In the genomic region with DNA sequence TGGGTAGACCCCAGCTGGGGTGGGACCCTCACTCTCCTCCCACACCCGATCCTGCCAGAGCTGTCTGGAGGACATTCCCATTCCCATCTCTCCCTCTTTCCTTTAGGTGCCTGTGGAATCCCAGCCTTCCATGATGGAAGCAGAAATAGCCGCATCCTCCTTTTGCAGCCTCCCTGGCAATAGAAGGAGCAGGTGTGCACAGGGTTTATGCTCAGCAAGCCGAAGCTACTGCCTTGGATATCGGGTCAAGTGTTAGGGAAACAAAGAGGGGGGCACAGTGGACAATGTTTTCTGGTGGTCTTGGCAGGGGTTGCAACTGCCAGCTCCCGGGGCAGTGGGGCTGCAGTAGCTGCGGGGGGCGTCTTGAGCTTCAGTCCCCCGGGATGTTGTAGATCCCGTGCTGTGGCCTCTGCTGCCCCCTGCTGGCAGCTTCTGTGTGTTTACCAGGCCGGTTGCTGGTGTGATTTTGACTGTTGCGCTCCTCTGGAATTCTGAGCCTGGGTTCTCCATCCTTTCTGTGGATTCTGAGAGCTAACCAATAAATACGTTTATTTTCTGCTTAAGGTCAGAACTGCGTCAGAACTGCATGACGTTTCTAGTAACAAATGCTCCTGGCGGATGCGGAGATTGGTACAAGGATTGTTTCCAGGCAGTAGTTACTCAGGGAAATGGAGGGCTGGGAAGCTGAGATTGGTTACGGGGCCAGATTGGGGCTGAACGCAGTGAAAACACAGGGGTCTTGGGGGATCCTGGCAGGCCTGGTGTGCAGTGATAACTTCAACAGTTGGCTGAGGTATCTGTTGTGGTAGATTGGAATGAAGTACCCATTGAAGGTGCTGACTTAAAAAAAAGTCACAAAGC, we compare ENCODE assay signal across 8 cellular contexts. TPM values are rescaled to one million over a fixed set of nuclear protein-coding genes. Genes with fewer than 3 reads are reported as not detected.
A peak's percentile ranks its signal among the peaks of the same experiment; 100 is the strongest.
DNase-seq lines count a peak whose midpoint lies in the region; ATAC-seq and TF ChIP-seq lines count a peak whose summit lies in the region.
"Not testable (repeated sequence)": the region's sequence is repeated elsewhere in the genome, so short reads cannot be mapped to it uniquely, and the experiment has no call there.

No MANE protein-coding gene starts in this region.

- peak; percentile 65 for ATAC-seq in left lobe of liver

- not testable (repeated sequence) for H3K27me3 ChIP-seq in MG63, vagina

- H3K36me3 ChIP-seq in MG63, vagina: not testable (repeated sequence)

- not testable (repeated sequence) for TF ChIP-seq POLR2A in vagina (IDR thresholded peaks at IDR 0.05)

- POLR2A ChIA-PET in RWPE1 (lab: Yijun Ruan, JAX; ENCODE audit: low non-redundant PET): not testable (repeated sequence)

- intact Hi-C loops in vagina (cut with DNase I): not testable (repeated sequence)

- not testable (repeated sequence) for H3K9me3 ChIP-seq in MG63, vagina

- not testable (repeated sequence) for H3K4me1 ChIP-seq in vagina

- CTCF ChIA-PET in RWPE1 (lab: Yijun Ruan, JAX): interaction anchor here (0.5 to 0.9 kb wide), 6 partner anchors 37 to 1314 kb away, joined by 3 to 7 read pairs (median 3); partner anchors contain the start of gene AZGP1

- TF ChIP-seq CTCF in GM10266 (IDR thresholded peaks at IDR 0.05; ENCODE audit: control insufficient read depth, insufficient read depth, low read depth, missing control alignments) (peak; percentile 63), RWPE1 (conservative IDR thresholded peaks at IDR 0.05; ENCODE audit: low read depth) (peak; percentile 94), vagina (IDR thresholded peaks at IDR 0.05) (peak in 2 of 3 experiments; percentile 22 to 59)

- DNase-seq in GM10266 (ENCODE audit: extremely low spot score); RWPE1 (ENCODE audit: low spot score); vagina (ENCODE audit: extremely low spot score in 2 of 2): not testable (repeated sequence)
- DNase-seq in MG63 (peak; percentile 12), activated T-cell treated with anti-CD3 and anti-CD28 coated beads for 24 hours (ENCODE audit: low read depth) (peak; percentile 41), dermis blood vessel endothelial cell (peak; percentile 54), left lobe of liver (ENCODE audit: low spot score) (peak; percentile 75)
- DNase-seq in stimulated activated CD4-positive, alpha-beta T cell treated with anti-CD3 and anti-CD28 coated beads, Interleukin-12 subunit alpha, Interleukin-12 subunit beta, amount 100 ng/mL, for 48 hours (ENCODE audit: low read depth in 2 of 3, low spot score in 1 of 3): peak; percentile 35 to 57 (median 39)

- not testable (repeated sequence) for H3K27ac ChIP-seq in RWPE1, vagina

- H3K4me3 ChIP-seq in MG63, vagina: not testable (repeated sequence)

RNA-seq across cellular contexts. Expression of gene IFT22, which starts 31.2 kb away (rescaled TPM):
- total RNA-seq in MG63 (2014; rRNA removed; shearing (Covaris generic); ENCODE audit: low replicate concordance): 15.6 and 21.1 TPM in 2 replicates
- total RNA-seq in dermis blood vessel endothelial cell (13.0 and 15.8 TPM in 2 replicates), left lobe of liver (7.0 TPM), vagina (15.2 TPM)

RNA-seq across cellular contexts. Expression of gene FIS1, which starts 45.5 kb away (rescaled TPM):
- total RNA-seq in MG63 (2014; rRNA removed; shearing (Covaris generic); ENCODE audit: low replicate concordance): 89.9 and 96.4 TPM in 2 replicates
- total RNA-seq in dermis blood vessel endothelial cell (189 and 330 TPM in 2 replicates), left lobe of liver (131 TPM), vagina (204 TPM)

RNA-seq across cellular contexts. Expression of gene CLDN15, which starts 52.8 kb away (rescaled TPM):
- 0.54 and 4.1 TPM in 2 replicates for total RNA-seq in MG63 (2014; rRNA removed; shearing (Covaris generic); ENCODE audit: low replicate concordance)
- total RNA-seq in dermis blood vessel endothelial cell: 2.3 and 6.5 TPM in 2 replicates
- 8.6 TPM for total RNA-seq in left lobe of liver
- total RNA-seq in vagina: 8.6 TPM

Comparison
In these comparisons a context has a peak if more than half of its experiments do, and no peak if none do; other contexts are left out.
1. CTCF ChIP-seq: peak in every context shown above with its lines; median percentile 94 in RWPE1; 63 in GM10266; 40 in vagina.